In the genomic region with DNA sequence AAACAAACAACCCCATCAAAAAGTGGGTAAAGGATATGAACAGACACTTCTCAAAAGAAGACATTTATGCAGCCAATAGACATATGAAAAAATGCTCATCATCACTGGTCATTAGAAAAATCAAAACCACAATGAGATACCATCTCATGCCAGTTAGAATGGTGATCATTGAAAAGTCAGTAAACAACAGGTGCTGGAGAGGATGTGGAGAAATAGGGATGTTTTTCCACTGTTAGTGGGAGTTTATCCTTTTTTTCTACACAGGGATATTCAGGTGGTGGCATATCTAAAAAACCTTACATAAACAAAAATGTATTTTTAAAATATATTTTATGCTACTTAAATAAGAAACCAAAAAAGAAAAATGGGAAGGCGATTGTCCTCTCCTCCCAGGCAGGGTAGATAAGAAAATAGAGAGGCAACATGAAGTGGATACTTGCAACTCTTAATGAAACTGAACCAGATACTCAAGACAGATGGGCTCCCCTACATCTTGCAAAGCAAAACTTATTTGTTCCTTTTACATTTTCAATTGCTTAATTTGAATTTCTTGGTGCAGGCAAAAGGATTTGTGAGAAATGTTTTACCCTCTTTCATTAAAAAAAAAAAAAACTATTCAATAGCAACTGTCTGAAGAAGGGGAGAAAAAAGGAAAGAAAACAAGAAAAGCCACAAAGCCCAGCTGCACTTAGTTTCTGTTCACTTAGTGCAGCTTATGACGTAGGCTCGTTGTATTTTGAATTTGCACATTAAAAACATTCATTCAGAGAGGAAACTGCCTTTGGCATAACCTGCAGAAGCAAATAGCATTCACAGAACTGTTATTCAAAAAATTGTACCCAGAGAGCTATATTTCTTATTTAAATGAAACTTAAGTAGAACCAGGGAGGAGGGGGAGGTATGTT, we compare ENCODE assay signal across 1 cellular context.
TF ChIP-seq lines count a peak whose summit lies in the region.

No MANE protein-coding gene starts in this region.

TF ChIP-seq in GM23338, 12 proteins besides CTCF, POLR2A, EP300 and RAD21:
- TF ChIP-seq, protein P1, sequence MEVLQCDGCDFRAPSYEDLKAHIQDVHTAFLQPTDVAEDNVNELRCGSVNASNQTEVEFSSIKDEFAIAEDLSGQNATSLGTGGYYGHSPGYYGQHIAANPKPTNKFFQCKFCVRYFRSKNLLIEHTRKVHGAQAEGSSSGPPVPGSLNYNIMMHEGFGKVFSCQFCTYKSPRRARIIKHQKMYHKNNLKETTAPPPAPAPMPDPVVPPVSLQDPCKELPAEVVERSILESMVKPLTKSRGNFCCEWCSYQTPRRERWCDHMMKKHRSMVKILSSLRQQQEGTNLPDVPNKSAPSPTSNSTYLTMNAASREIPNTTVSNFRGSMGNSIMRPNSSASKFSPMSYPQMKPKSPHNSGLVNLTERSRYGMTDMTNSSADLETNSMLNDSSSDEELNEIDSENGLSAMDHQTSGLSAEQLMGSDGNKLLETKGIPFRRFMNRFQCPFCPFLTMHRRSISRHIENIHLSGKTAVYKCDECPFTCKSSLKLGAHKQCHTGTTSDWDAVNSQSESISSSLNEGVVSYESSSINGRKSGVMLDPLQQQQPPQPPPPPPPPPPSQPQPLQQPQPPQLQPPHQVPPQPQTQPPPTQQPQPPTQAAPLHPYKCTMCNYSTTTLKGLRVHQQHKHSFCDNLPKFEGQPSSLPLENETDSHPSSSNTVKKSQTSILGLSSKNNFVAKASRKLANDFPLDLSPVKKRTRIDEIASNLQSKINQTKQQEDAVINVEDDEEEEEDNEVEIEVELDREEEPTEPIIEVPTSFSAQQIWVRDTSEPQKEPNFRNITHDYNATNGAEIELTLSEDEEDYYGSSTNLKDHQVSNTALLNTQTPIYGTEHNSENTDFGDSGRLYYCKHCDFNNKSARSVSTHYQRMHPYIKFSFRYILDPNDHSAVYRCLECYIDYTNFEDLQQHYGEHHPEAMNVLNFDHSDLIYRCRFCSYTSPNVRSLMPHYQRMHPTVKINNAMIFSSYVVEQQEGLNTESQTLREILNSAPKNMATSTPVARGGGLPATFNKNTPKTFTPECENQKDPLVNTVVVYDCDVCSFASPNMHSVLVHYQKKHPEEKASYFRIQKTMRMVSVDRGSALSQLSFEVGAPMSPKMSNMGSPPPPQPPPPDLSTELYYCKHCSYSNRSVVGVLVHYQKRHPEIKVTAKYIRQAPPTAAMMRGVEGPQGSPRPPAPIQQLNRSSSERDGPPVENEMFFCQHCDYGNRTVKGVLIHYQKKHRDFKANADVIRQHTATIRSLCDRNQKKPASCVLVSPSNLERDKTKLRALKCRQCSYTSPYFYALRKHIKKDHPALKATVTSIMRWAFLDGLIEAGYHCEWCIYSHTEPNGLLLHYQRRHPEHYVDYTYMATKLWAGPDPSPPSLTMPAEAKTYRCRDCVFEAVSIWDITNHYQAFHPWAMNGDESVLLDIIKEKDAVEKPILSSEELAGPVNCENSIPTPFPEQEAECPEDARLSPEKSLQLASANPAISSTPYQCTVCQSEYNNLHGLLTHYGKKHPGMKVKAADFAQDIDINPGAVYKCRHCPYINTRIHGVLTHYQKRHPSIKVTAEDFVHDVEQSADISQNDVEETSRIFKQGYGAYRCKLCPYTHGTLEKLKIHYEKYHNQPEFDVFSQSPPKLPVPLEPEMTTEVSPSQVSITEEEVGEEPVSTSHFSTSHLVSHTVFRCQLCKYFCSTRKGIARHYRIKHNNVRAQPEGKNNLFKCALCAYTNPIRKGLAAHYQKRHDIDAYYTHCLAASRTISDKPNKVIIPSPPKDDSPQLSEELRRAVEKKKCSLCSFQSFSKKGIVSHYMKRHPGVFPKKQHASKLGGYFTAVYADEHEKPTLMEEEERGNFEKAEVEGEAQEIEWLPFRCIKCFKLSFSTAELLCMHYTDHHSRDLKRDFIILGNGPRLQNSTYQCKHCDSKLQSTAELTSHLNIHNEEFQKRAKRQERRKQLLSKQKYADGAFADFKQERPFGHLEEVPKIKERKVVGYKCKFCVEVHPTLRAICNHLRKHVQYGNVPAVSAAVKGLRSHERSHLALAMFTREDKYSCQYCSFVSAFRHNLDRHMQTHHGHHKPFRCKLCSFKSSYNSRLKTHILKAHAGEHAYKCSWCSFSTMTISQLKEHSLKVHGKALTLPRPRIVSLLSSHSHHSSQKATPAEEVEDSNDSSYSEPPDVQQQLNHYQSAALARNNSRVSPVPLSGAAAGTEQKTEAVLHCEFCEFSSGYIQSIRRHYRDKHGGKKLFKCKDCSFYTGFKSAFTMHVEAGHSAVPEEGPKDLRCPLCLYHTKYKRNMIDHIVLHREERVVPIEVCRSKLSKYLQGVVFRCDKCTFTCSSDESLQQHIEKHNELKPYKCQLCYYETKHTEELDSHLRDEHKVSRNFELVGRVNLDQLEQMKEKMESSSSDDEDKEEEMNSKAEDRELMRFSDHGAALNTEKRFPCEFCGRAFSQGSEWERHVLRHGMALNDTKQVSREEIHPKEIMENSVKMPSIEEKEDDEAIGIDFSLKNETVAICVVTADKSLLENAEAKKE (CRISPR knock-in tag; IDR thresholded peaks at IDR 0.05): no peak
- no peak for TF ChIP-seq STAT1 (IDR thresholded peaks at IDR 0.05; ENCODE audit: unreplicated experiment)
- TF ChIP-seq CREB1 (CRISPR knock-in tag; IDR thresholded peaks at IDR 0.05; ENCODE audit: low read depth): no peak
- no peak for TF ChIP-seq ZNF331 (CRISPR knock-in tag; IDR thresholded peaks at IDR 0.05; ENCODE audit: low read depth)
- no peak for TF ChIP-seq NANOG (IDR thresholded peaks at IDR 0.05; ENCODE audit: borderline replicate concordance)
- no peak for TF ChIP-seq JUNB (IDR thresholded peaks at IDR 0.05; ENCODE audit: unreplicated experiment)
- no peak for TF ChIP-seq POLR2AphosphoS5 (IDR thresholded peaks at IDR 0.05; ENCODE audit: low read depth)
- no peak for TF ChIP-seq EZH2 (IDR thresholded peaks at IDR 0.05; ENCODE audit: low read depth, unreplicated experiment)
- TF ChIP-seq, protein P2, sequence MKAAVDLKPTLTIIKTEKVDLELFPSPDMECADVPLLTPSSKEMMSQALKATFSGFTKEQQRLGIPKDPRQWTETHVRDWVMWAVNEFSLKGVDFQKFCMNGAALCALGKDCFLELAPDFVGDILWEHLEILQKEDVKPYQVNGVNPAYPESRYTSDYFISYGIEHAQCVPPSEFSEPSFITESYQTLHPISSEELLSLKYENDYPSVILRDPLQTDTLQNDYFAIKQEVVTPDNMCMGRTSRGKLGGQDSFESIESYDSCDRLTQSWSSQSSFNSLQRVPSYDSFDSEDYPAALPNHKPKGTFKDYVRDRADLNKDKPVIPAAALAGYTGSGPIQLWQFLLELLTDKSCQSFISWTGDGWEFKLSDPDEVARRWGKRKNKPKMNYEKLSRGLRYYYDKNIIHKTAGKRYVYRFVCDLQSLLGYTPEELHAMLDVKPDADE (IDR thresholded peaks at IDR 0.05): no peak
- no peak for TF ChIP-seq EZH2phosphoT487 (IDR thresholded peaks at IDR 0.05; ENCODE audit: unreplicated experiment)
- TF ChIP-seq, protein P3, sequence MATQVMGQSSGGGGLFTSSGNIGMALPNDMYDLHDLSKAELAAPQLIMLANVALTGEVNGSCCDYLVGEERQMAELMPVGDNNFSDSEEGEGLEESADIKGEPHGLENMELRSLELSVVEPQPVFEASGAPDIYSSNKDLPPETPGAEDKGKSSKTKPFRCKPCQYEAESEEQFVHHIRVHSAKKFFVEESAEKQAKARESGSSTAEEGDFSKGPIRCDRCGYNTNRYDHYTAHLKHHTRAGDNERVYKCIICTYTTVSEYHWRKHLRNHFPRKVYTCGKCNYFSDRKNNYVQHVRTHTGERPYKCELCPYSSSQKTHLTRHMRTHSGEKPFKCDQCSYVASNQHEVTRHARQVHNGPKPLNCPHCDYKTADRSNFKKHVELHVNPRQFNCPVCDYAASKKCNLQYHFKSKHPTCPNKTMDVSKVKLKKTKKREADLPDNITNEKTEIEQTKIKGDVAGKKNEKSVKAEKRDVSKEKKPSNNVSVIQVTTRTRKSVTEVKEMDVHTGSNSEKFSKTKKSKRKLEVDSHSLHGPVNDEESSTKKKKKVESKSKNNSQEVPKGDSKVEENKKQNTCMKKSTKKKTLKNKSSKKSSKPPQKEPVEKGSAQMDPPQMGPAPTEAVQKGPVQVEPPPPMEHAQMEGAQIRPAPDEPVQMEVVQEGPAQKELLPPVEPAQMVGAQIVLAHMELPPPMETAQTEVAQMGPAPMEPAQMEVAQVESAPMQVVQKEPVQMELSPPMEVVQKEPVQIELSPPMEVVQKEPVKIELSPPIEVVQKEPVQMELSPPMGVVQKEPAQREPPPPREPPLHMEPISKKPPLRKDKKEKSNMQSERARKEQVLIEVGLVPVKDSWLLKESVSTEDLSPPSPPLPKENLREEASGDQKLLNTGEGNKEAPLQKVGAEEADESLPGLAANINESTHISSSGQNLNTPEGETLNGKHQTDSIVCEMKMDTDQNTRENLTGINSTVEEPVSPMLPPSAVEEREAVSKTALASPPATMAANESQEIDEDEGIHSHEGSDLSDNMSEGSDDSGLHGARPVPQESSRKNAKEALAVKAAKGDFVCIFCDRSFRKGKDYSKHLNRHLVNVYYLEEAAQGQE (IDR thresholded peaks at IDR 0.05; ENCODE audit: unreplicated experiment): no peak
- TF ChIP-seq ZNF114 (CRISPR knock-in tag; IDR thresholded peaks at IDR 0.05): no peak
